26 cellular contexts compared by ENCODE assay signal in genomic region chr1:75539230-75540116, GRCh38.
DNase-seq lines count a peak whose midpoint lies in the region; ATAC-seq and TF ChIP-seq lines count a peak whose summit lies in the region.
"Had no signal": no experiment of that assay in that cellular context is flagged by ENCODE, and none has a peak within 500 bp of the region (broad histone marks: within the 10 kb centered on the region; RNA-seq: fewer than 3 reads in every experiment).

No MANE protein-coding gene starts in this region.

- 28 to 32% (median 30%) methylated on average over 6 of the region's 6 CpGs for WGBS in adrenal gland, 4 donors
- 22 to 26% (median 25%) methylated on average over 6 of the region's 6 CpGs for WGBS in ovary, 3 donors

- DNase-seq in Caki2 (ENCODE audit: low read depth) (peak; percentile 79), adrenal gland (peak in 5 of 7 donors; percentile 33 to 66 (median 46)), fibroblast of peridontal ligament (ENCODE audit: extremely low read depth) (peak; percentile 5), ovary (no peak), NCI-H146 treated with DMSO at 0.1 percent for 48 hours (lab: John Stamatoyannopoulos, UW; ENCODE audit: unreplicated experiment) (no peak)
- no peak for DNase-seq in activated T-cell treated with anti-CD3 and anti-CD28 coated beads, Interleukin-2, amount 50 U/mL, for 48 hours
- DNase-seq: activated CD4-positive, alpha-beta T cell treated with anti-CD3 and anti-CD28 coated beads, Interleukin-2, amount 10 ng/mL, durations not matched to agents 7 days and 5 days; activated CD8-positive, alpha-beta memory T cell treated with anti-CD3 and anti-CD28 coated beads, Interleukin-2, amount 50 U/mL, for 4 hours; activated effector memory CD4-positive, alpha-beta T cell treated with anti-CD3 and anti-CD28 coated beads, Interleukin-2, amount 50 U/mL, for 16 hours; amniotic stem cell; CD8-positive, alpha-beta T cell; DMS79 treated with DMSO at 0.1 percent for 48 hours; effector CD8-positive, alpha-beta T cell; Karpas-422; midbrain; NCI-H1105 treated with DMSO at 0.1 percent for 48 hours; NCI-H69; retina; SHP77 treated with DMSO at 0.1 percent for 48 hours; stimulated activated CD4-positive, alpha-beta T cell treated with anti-CD3 and anti-CD28 coated beads, Interleukin-12 subunit alpha, Interleukin-12 subunit beta, amount 100 ng/mL, for 4 hours; substantia nigra; T-helper 1 cell had no signal

- in situ Hi-C loops in Caki2 (cut with HindIII; ENCODE audit: low pct_unique_long_range_greater_than_20kb, low sequenced_read_pairs), result no loop called here

- H3K36me3 ChIP-seq in adrenal gland (replicated peaks in 1 of 2) (no peaks in the 10 kb centered on the region), ovary (no peaks in the 10 kb centered on the region)
- H3K36me3 ChIP-seq: heart right ventricle, vagina had no signal

- intact Hi-C loops in adrenal gland (cut with DNase I) (no loop called here), ovary (cut with DNase I) (no loop called here)

- H3K36me3 Mint-ChIP-seq in nephron (ENCODE audit: low read depth), result no peaks in the 10 kb centered on the region
- H3K36me3 Mint-ChIP-seq: CD8-positive, alpha-beta T cell had no signal

- H3K9me3 ChIP-seq in adrenal gland (replicated peaks in 1 of 3) (no peaks in the 10 kb centered on the region), ovary (no peaks in the 10 kb centered on the region)
- H3K9me3 ChIP-seq: heart right ventricle, vagina had no signal

- H3K27ac ChIP-seq in adrenal gland, result no peak overlapping the region
- H3K27ac ChIP-seq in ovary, result no peak overlapping the region
- H3K27ac ChIP-seq: heart right ventricle, vagina had no signal

- TF ChIP-seq EP300 in ovary (IDR thresholded peaks at IDR 0.05), result no peak

- TF ChIP-seq CTCF in adrenal gland (IDR thresholded peaks at IDR 0.05), result no peak
- no peak for TF ChIP-seq CTCF in nephron (IDR thresholded peaks at IDR 0.05; ENCODE audit: unreplicated experiment in 3 of 3)
- no peak for TF ChIP-seq CTCF in ovary (IDR thresholded peaks at IDR 0.05)

- peaks cover 18% of the 10 kb centered on the region for H3K4me1 Mint-ChIP-seq in nephron
- H3K4me1 Mint-ChIP-seq: activated CD4-positive, alpha-beta T cell treated with anti-CD3 and anti-CD28 coated beads, Interleukin-2, amount 10 ng/mL, durations not matched to agents 7 days and 5 days had no signal

- H3K9me3 Mint-ChIP-seq in nephron, result no peaks in the 10 kb centered on the region
- H3K9me3 Mint-ChIP-seq: activated CD4-positive, alpha-beta T cell treated with anti-CD3 and anti-CD28 coated beads, Interleukin-2, amount 10 ng/mL, durations not matched to agents 7 days and 5 days; CD8-positive, alpha-beta T cell had no signal

- ATAC-seq in HG02678 (IDR thresholded peaks at IDR 0.05; ENCODE audit: unreplicated experiment), result no peak
- ATAC-seq: CD8-positive, alpha-beta T cell; heart right ventricle had no signal

- no peak overlapping the region for H3K4me3 ChIP-seq in adrenal gland
- H3K4me3 ChIP-seq in ovary, result no peak overlapping the region
- H3K4me3 ChIP-seq: heart right ventricle, vagina had no signal

- H3K27me3 ChIP-seq in adrenal gland, result no peaks in the 10 kb centered on the region
- no peaks in the 10 kb centered on the region for H3K27me3 ChIP-seq in ovary
- H3K27me3 ChIP-seq: heart right ventricle, vagina had no signal

- H3K27me3 Mint-ChIP-seq in nephron (ENCODE audit: low read depth), result no peaks in the 10 kb centered on the region
- H3K27me3 Mint-ChIP-seq: activated CD4-positive, alpha-beta T cell treated with anti-CD3 and anti-CD28 coated beads, Interleukin-2, amount 10 ng/mL, durations not matched to agents 7 days and 5 days had no signal

- H3K4me1 ChIP-seq in adrenal gland (replicated peaks in 1 of 2) (no peaks in the 10 kb centered on the region), ovary (ENCODE audit: insufficient read depth) (no peaks in the 10 kb centered on the region)
- H3K4me1 ChIP-seq: heart right ventricle, vagina had no signal

- peak overlapping the region in 2 of 3 experiments; percentile 7 to 45 for H3K27ac Mint-ChIP-seq in nephron
- H3K27ac Mint-ChIP-seq: activated CD4-positive, alpha-beta T cell treated with anti-CD3 and anti-CD28 coated beads, Interleukin-2, amount 10 ng/mL, durations not matched to agents 7 days and 5 days; CD8-positive, alpha-beta T cell had no signal

- H3K4me3 Mint-ChIP-seq in nephron, result no peak overlapping the region
- H3K4me3 Mint-ChIP-seq: activated CD4-positive, alpha-beta T cell treated with anti-CD3 and anti-CD28 coated beads, Interleukin-2, amount 10 ng/mL, durations not matched to agents 7 days and 5 days; CD8-positive, alpha-beta T cell had no signal

- TF ChIP-seq POLR2A in adrenal gland (IDR thresholded peaks at IDR 0.05) (no peak), ovary (IDR thresholded peaks at IDR 0.05) (no peak)

Comparison
In these comparisons a context has a peak if more than half of its experiments do, and no peak if none do; other contexts are left out.
1. DNase-seq: peak in Caki2 (single experiment), adrenal gland (5 of 7) and fibroblast of peridontal ligament (single experiment); none in ovary (0 of 5), NCI-H146 treated with DMSO at 0.1 percent for 48 hours (single experiment) and activated T-cell treated with anti-CD3 and anti-CD28 coated beads, Interleukin-2, amount 50 U/mL, for 48 hours (0 of 2).